8 cellular contexts compared by ENCODE assay signal in genomic region chr1:156725683-156726280, GRCh38. TPM values are rescaled to one million over a fixed set of nuclear protein-coding genes. Genes with fewer than 3 reads are reported as not detected.
A peak's percentile ranks its signal among the peaks of the same experiment; 100 is the strongest.
DNase-seq lines count a peak whose midpoint lies in the region; ATAC-seq, FAIRE-seq and TF ChIP-seq lines count a peak whose summit lies in the region.

No MANE protein-coding gene starts in this region.

- H3K27me3 Mint-ChIP-seq in activated CD8-positive, alpha-beta memory T cell treated with anti-CD3 and anti-CD28 coated beads, Interleukin-2, amount 10 ng/mL, durations not matched to agents 7 days and 5 days = no peaks in the 10 kb centered on the region

- peak overlapping the region; percentile 13 for H3K4me3 ChIP-seq in NT2/D1 (ENCODE audit: insufficient read length, low read depth)
- peak overlapping the region; percentile 99 for H3K4me3 ChIP-seq in epithelial cell of esophagus (ENCODE audit: low read length)
- H3K4me3 ChIP-seq in mucosa of descending colon = no peak overlapping the region

- no peak overlapping the region for H3K4me3 Mint-ChIP-seq in activated CD8-positive, alpha-beta memory T cell treated with anti-CD3 and anti-CD28 coated beads, Interleukin-2, amount 10 ng/mL, durations not matched to agents 7 days and 5 days

- no peaks in the 10 kb centered on the region for H3K27me3 ChIP-seq in NT2/D1 (ENCODE audit: insufficient read depth, insufficient read length)

- H3K9me3 ChIP-seq in NT2/D1 (ENCODE audit: insufficient read depth, low read length) = no peaks in the 10 kb centered on the region
- H3K9me3 ChIP-seq in mucosa of descending colon = no peaks in the 10 kb centered on the region

- CTCF ChIA-PET in activated CD8-positive, alpha-beta memory T cell treated with anti-CD3 and anti-CD28 coated beads, Interleukin-2, amount 10 ng/mL, durations not matched to agents 7 days and 5 days (lab: Charles Lee) = interaction anchor here (0.6 to 8.0 kb wide), 82 partner anchors 8 to 1236 kb away, joined by 3 to 217 read pairs (median 7); partner anchors contain the start of genes BCAN, CRABP2, HDGF and INSRR

- ATAC-seq in activated CD8-positive, alpha-beta memory T cell treated with anti-CD3 and anti-CD28 coated beads, Interleukin-2, amount 10 ng/mL, durations not matched to agents 7 days and 5 days = peak; percentile 37
- ATAC-seq in mucosa of descending colon = peak; percentile 77
- no peak for ATAC-seq in HG03039 (IDR thresholded peaks at IDR 0.05; ENCODE audit: unreplicated experiment)

- peaks cover 47% of the 10 kb centered on the region for H3K4me1 Mint-ChIP-seq in activated CD8-positive, alpha-beta memory T cell treated with anti-CD3 and anti-CD28 coated beads, Interleukin-2, amount 10 ng/mL, durations not matched to agents 7 days and 5 days

- peaks cover 73% of the 10 kb centered on the region for H3K36me3 ChIP-seq in NT2/D1 (ENCODE audit: insufficient read depth, insufficient read length, low read length)
- no peaks in the 10 kb centered on the region for H3K36me3 ChIP-seq in mucosa of descending colon (ENCODE audit: low read depth)

- peak; percentile 85 for DNase-seq in GM13976 (ENCODE audit: low spot score)
- peak; percentile 73 for DNase-seq in HTR-8/SVneo (ENCODE audit: insufficient read length, low spot score)
- DNase-seq in NT2/D1 (ENCODE audit: low read depth, low spot score) = peak; percentile 92
- DNase-seq in activated CD8-positive, alpha-beta memory T cell treated with anti-CD3 and anti-CD28 coated beads, Interleukin-2, amount 10 ng/mL, durations not matched to agents 7 days and 5 days = peak; percentile 88
- peak; percentile 87 for DNase-seq in epithelial cell of esophagus (ENCODE audit: low read depth)
- DNase-seq in mucosa of descending colon = peak; percentile 89 to 95 (median 93)
- peak; percentile 63 to 67 for DNase-seq in stimulated activated CD8-positive, alpha-beta memory T cell treated with anti-CD3 and anti-CD28 coated beads, Interleukin-15, amount 100 ng/mL, for 48 hours (ENCODE audit: low read depth in 2 of 2)

- H3K9ac ChIP-seq in NT2/D1 (ENCODE audit: insufficient read length, low read depth) = peak overlapping the region; percentile 100

- peaks cover 15% of the 10 kb centered on the region for H3K4me1 ChIP-seq in NT2/D1 (ENCODE audit: insufficient read depth, insufficient read length)
- H3K4me1 ChIP-seq in mucosa of descending colon (ENCODE audit: low read depth) = peaks cover 41% of the 10 kb centered on the region

- peaks cover 29% of the 10 kb centered on the region for H3K36me3 Mint-ChIP-seq in activated CD8-positive, alpha-beta memory T cell treated with anti-CD3 and anti-CD28 coated beads, Interleukin-2, amount 10 ng/mL, durations not matched to agents 7 days and 5 days

- H3K9me3 Mint-ChIP-seq in activated CD8-positive, alpha-beta memory T cell treated with anti-CD3 and anti-CD28 coated beads, Interleukin-2, amount 10 ng/mL, durations not matched to agents 7 days and 5 days (ENCODE audit: low read depth) = no peaks in the 10 kb centered on the region

- intact Hi-C loops in mucosa of descending colon (cut with DNase I, micrococcal nuclease) = loop anchor here in 1 of 2 donors (5.0 kb wide), 1 partner anchor 38 kb away; no protein-coding TSS in a partner anchor

- in situ Hi-C loops in GM13976 (cut with MboI; ENCODE audit: low sequenced_read_pairs, unreplicated experiment) = no loop called here

- FAIRE-seq in HTR-8/SVneo (lab: Jason Lieb, UNC) = no peak

- TF ChIP-seq CTCF in GM13976 (IDR thresholded peaks at IDR 0.05; ENCODE audit: borderline replicate concordance, control extremely low read depth, extremely low read depth, insufficient read depth, missing control alignments) = peak; percentile 92
- peak; percentile 94 for TF ChIP-seq CTCF in epithelial cell of esophagus (IDR thresholded peaks at IDR 0.05; ENCODE audit: insufficient read depth, low read depth, low read length, missing control alignments)
- peak; percentile 79 for TF ChIP-seq CTCF in mucosa of descending colon (IDR thresholded peaks at IDR 0.05)

- no peak overlapping the region for H3K27ac Mint-ChIP-seq in activated CD8-positive, alpha-beta memory T cell treated with anti-CD3 and anti-CD28 coated beads, Interleukin-2, amount 10 ng/mL, durations not matched to agents 7 days and 5 days

RNA-seq across cellular contexts. Expression of gene METTL25B, which starts 2.5 kb away (rescaled TPM):
- total RNA-seq in activated CD8-positive, alpha-beta memory T cell treated with anti-CD3 and anti-CD28 coated beads, Interleukin-2, amount 10 ng/mL, durations not matched to agents 7 days and 5 days = 10 to 100 TPM; 44.0 to 49.6 TPM
- 10 to 100 TPM; 35.1 to 58.6 (median 44.4) TPM for total RNA-seq in mucosa of descending colon

RNA-seq across cellular contexts. Expression of gene ISG20L2, which starts 2.8 kb away (rescaled TPM):
- total RNA-seq in activated CD8-positive, alpha-beta memory T cell treated with anti-CD3 and anti-CD28 coated beads, Interleukin-2, amount 10 ng/mL, durations not matched to agents 7 days and 5 days = 10 to 100 TPM; 56.0 to 70.3 TPM
- 10 to 100 TPM; 27.8 to 33.0 (median 31.0) TPM for total RNA-seq in mucosa of descending colon

RNA-seq across cellular contexts. Expression of gene MRPL24, which starts 15.1 kb away (rescaled TPM):
- total RNA-seq in activated CD8-positive, alpha-beta memory T cell treated with anti-CD3 and anti-CD28 coated beads, Interleukin-2, amount 10 ng/mL, durations not matched to agents 7 days and 5 days = 10 to 100 TPM; 60.4 to 80.0 TPM
- 10 to 100 TPM; 50.1 to 61.7 (median 57.6) TPM for total RNA-seq in mucosa of descending colon

RNA-seq across cellular contexts. Expression of gene CRABP2, which starts 20.4 kb away (rescaled TPM):
- total RNA-seq in activated CD8-positive, alpha-beta memory T cell treated with anti-CD3 and anti-CD28 coated beads, Interleukin-2, amount 10 ng/mL, durations not matched to agents 7 days and 5 days = 1 to 10 TPM; 1.4 to 1.9 TPM
- total RNA-seq in mucosa of descending colon = 1 to 10 TPM in 2 of 3 donors, under 1 TPM in 1; 0.38 to 2.2 (median 1.2) TPM

RNA-seq across cellular contexts. Expression of gene HDGF, which starts 25.7 kb away (rescaled TPM):
- 100 to 1,000 TPM; 258 to 340 TPM for total RNA-seq in activated CD8-positive, alpha-beta memory T cell treated with anti-CD3 and anti-CD28 coated beads, Interleukin-2, amount 10 ng/mL, durations not matched to agents 7 days and 5 days
- total RNA-seq in mucosa of descending colon = 100 to 1,000 TPM; 196 to 264 (median 221) TPM
